In the genomic region with DNA sequence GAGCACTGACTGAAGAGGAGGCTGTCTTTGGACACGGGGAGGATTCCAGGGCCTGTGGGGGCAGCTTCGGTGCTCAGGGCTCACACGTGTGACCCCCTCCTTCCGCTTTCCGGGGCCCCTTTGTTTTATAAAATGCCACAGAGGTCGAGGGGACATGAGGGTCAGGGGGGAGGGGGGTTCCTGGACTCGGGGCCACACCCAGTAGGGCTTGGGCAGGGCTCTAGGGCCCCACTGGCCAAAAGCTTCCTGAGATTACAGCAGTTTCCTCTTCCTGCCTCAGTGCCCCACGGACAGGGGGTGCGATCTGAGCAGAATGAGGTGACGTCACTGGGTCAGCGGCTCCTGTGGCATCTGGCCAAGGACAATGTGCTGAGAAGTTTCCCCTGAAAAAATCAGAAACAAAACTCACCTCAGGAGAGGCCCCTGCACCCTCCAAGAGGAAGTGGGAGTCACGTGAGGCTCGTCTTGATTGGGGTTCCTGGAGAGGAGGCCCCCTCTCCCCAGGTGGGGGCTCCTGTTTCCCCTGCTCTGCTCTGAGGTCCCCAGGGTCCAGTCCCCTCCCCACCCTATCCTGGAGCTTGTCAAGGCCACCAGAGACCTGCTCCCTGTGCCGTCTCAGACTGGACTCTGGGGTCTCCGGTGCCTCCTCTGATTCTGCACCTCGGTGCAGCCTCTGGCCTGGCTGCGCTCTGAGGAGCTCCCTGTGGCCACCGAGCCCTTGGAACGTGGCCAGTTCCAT, we compare ENCODE assay signal across 1 cellular context.
TF ChIP-seq lines count a peak whose summit lies in the region.

No MANE protein-coding gene starts in this region.

TF ChIP-seq in H1, 55 proteins besides CTCF, POLR2A, EP300 and RAD21:
- TF ChIP-seq EGR1 (IDR thresholded peaks at IDR 0.05; ENCODE audit: borderline replicate concordance, low read depth, low read length) = no peak
- TF ChIP-seq PHF8 (conservative IDR thresholded peaks at IDR 0.05; ENCODE audit: low read depth, low read length) = no peak
- TF ChIP-seq TAF1 (IDR thresholded peaks at IDR 0.05; ENCODE audit: low read depth, low read length) = no peak
- no peak for TF ChIP-seq JUND (IDR thresholded peaks at IDR 0.05; ENCODE audit: low read length)
- no peak for TF ChIP-seq BRCA1 (IDR thresholded peaks at IDR 0.05; ENCODE audit: low read depth, low read length)
- no peak for TF ChIP-seq RNF2 (IDR thresholded peaks at IDR 0.05; ENCODE audit: borderline replicate concordance, low read depth, low read length, missing control alignments, poor library complexity, severe bottlenecking)
- TF ChIP-seq USF2 (IDR thresholded peaks at IDR 0.05; ENCODE audit: low read length) = no peak
- no peak for TF ChIP-seq SIN3A (conservative IDR thresholded peaks at IDR 0.05 in 1 of 2, IDR thresholded peaks at IDR 0.05 in 1 of 2; ENCODE audit: low read depth in 1 of 2, low read length in 2 of 2)
- TF ChIP-seq TEAD4 (IDR thresholded peaks at IDR 0.05; ENCODE audit: low read depth, low read length) = no peak
- TF ChIP-seq BCL11A (IDR thresholded peaks at IDR 0.05; ENCODE audit: low read depth in 2 of 2, low read length in 2 of 2) = no peak
